28 cellular contexts compared by ENCODE assay signal in the genomic region with DNA sequence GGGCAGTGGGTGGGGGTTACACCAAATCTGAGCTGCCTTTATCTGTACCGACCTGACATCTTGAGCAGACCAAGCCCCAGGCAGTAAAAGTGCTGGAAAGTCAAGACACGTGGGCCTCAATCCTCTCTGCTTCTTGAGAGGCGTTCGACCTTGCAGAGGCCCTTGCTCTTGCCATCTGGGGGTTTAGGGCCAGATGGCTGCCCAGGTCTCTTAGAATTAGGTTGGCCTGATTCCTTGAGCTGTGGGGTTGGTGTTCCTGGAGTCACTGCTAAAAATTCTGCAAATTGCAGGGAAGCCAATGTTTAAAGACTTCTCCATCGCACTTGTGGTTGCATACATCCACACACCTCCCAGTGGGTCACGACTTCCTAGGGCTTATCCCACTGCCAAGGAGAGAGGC.
A peak's percentile ranks its signal among the peaks of the same experiment; 100 is the strongest.
DNase-seq lines count a peak whose midpoint lies in the region; FAIRE-seq and TF ChIP-seq lines count a peak whose summit lies in the region.
"Had no signal": no experiment of that assay in that cellular context is flagged by ENCODE, and none has a peak within 500 bp of the region (broad histone marks: within the 10 kb centered on the region; RNA-seq: fewer than 3 reads in every experiment).

No MANE protein-coding gene starts in this region.

- H3K4me3 ChIP-seq in bronchial epithelial cell (ENCODE audit: low read depth, low read length) (no peak overlapping the region), A673 (ENCODE audit: low read depth, low read length, poor library complexity, severe bottlenecking) (no peak overlapping the region), adrenal gland (no peak overlapping the region)
- H3K4me3 ChIP-seq: A549, BLaER1 had no signal

- BruUV-seq in A673 (replicated peaks; lab: Mats Ljungman, UMichigan), result no TSS peak

- H3K27me3 ChIP-seq in bronchial epithelial cell (ENCODE audit: control insufficient read depth, insufficient read depth, low read length), result no peaks in the 10 kb centered on the region
- no peaks in the 10 kb centered on the region for H3K27me3 ChIP-seq in A673 (replicated peaks; ENCODE audit: insufficient read depth, low read depth, low read length, poor library complexity)
- no peaks in the 10 kb centered on the region for H3K27me3 ChIP-seq in adrenal gland
- H3K27me3 ChIP-seq: BLaER1 had no signal

- POLR2A ChIA-PET in A673 (lab: Charles Lee; ENCODE audit: low non-redundant PET), result no interaction called here

- in situ Hi-C loops in G401 (cut with HindIII; ENCODE audit: low sequenced_read_pairs), result no loop called here

- no peak for TF ChIP-seq CTCF in bronchial epithelial cell (IDR thresholded peaks at IDR 0.05; ENCODE audit: insufficient read depth, low read length, severe bottlenecking)
- TF ChIP-seq CTCF in A673 (conservative IDR thresholded peaks at IDR 0.05; ENCODE audit: low read depth, low read length), result no peak
- TF ChIP-seq CTCF in adrenal gland (IDR thresholded peaks at IDR 0.05), result no peak

- no peaks in the 10 kb centered on the region for H3K4me1 Mint-ChIP-seq in activated T-helper 2 cell treated with anti-CD3 and anti-CD28 coated beads, Interferon-gamma antibody, Interleukin-2, Interleukin-4, amounts not matched to agents 10 μg/mL and 5 μg/mL and 100 μg/mL, durations not matched to agents 14 hours and 24 hours and 36 hours (ENCODE audit: low read depth)
- H3K4me1 Mint-ChIP-seq: CD14-positive monocyte; CD4-positive, alpha-beta memory T cell; CD4-positive, CD25-positive, alpha-beta regulatory T cell; CD8-positive, alpha-beta memory T cell had no signal

- no peaks in the 10 kb centered on the region for H3K36me3 Mint-ChIP-seq in activated T-helper 2 cell treated with anti-CD3 and anti-CD28 coated beads, Interferon-gamma antibody, Interleukin-2, Interleukin-4, amounts not matched to agents 10 μg/mL and 5 μg/mL and 100 μg/mL, durations not matched to agents 14 hours and 24 hours and 36 hours (ENCODE audit: low read depth)
- H3K36me3 Mint-ChIP-seq: CD14-positive monocyte; CD4-positive, alpha-beta memory T cell; CD4-positive, CD25-positive, alpha-beta regulatory T cell; CD8-positive, alpha-beta memory T cell had no signal

- no peak overlapping the region for H3K27ac ChIP-seq in A673 (ENCODE audit: low read depth, low read length, poor library complexity, severe bottlenecking)
- H3K27ac ChIP-seq in adrenal gland, result no peak overlapping the region
- H3K27ac ChIP-seq: 22Rv1, A549, BLaER1 had no signal

- DNase-seq in DMS79 (lab: John Stamatoyannopoulos, UW), result peak; percentile 13
- DNase-seq in G401 (ENCODE audit: low spot score), result peak; percentile 62
- no peak for DNase-seq in bronchial epithelial cell (ENCODE audit: low read depth)
- peak; percentile 15 for DNase-seq in cerebellum (ENCODE audit: low spot score)
- no peak for DNase-seq in activated T-helper 2 cell treated with anti-CD3 and anti-CD28 coated beads, Interferon-gamma antibody, Interleukin-2, Interleukin-4, amounts not matched to agents 10 μg/mL and 5 μg/mL and 100 μg/mL, durations not matched to agents 14 hours and 24 hours and 36 hours (ENCODE audit: low spot score)
- DNase-seq in A673 (ENCODE audit: low spot score), result no peak
- no peak for DNase-seq in adrenal gland
- no peak for DNase-seq in erythroblast (lab: John Stamatoyannopoulos, UW)
- DNase-seq: ACHN; BE2C; C1 segment of cervical spinal cord; CD4-positive, alpha-beta memory T cell; CD4-positive, CD25-positive, alpha-beta regulatory T cell; CD8-positive, alpha-beta memory T cell; COR-L47; DMS 273 treated with DMSO at 0.1 percent for 48 hours; DMS153; DMS53; DND-41; EL; GF-D8 had no signal

- CTCF ChIA-PET in A673 (lab: Charles Lee), result no interaction called here

- 78 to 83% (median 81%) methylated on average over 6 of the region's 6 CpGs for WGBS in adrenal gland, 4 donors

- H3K27me3 Mint-ChIP-seq in activated T-helper 2 cell treated with anti-CD3 and anti-CD28 coated beads, Interferon-gamma antibody, Interleukin-2, Interleukin-4, amounts not matched to agents 10 μg/mL and 5 μg/mL and 100 μg/mL, durations not matched to agents 14 hours and 24 hours and 36 hours (ENCODE audit: low read depth), result no peaks in the 10 kb centered on the region
- H3K27me3 Mint-ChIP-seq: CD4-positive, CD25-positive, alpha-beta regulatory T cell had no signal

- TF ChIP-seq POLR2A in adrenal gland (IDR thresholded peaks at IDR 0.05) (no peak), erythroblast (IDR thresholded peaks at IDR 0.05; ENCODE audit: low read length) (no peak)

- peak; percentile 18 for FAIRE-seq in bronchial epithelial cell (lab: Jason Lieb, UNC)
- FAIRE-seq: A549, G401.6, GM12891, GM19239 had no signal

- H3K36me3 ChIP-seq in bronchial epithelial cell (ENCODE audit: control insufficient read depth, insufficient read depth, low read length) (no peaks in the 10 kb centered on the region), A673 (ENCODE audit: insufficient read depth, low read length, poor library complexity, severe bottlenecking) (no peaks in the 10 kb centered on the region), adrenal gland (replicated peaks in 1 of 2) (no peaks in the 10 kb centered on the region)
- H3K36me3 ChIP-seq: BE2C, BLaER1 had no signal

- no peaks in the 10 kb centered on the region for H3K9me3 Mint-ChIP-seq in activated T-helper 2 cell treated with anti-CD3 and anti-CD28 coated beads, Interferon-gamma antibody, Interleukin-2, Interleukin-4, amounts not matched to agents 10 μg/mL and 5 μg/mL and 100 μg/mL, durations not matched to agents 14 hours and 24 hours and 36 hours

- no peak overlapping the region for H3K27ac Mint-ChIP-seq in activated T-helper 2 cell treated with anti-CD3 and anti-CD28 coated beads, Interferon-gamma antibody, Interleukin-2, Interleukin-4, amounts not matched to agents 10 μg/mL and 5 μg/mL and 100 μg/mL, durations not matched to agents 14 hours and 24 hours and 36 hours
- H3K27ac Mint-ChIP-seq: CD14-positive monocyte; CD4-positive, alpha-beta memory T cell; CD4-positive, CD25-positive, alpha-beta regulatory T cell; CD8-positive, alpha-beta memory T cell had no signal

- H3K4me3 Mint-ChIP-seq in activated T-helper 2 cell treated with anti-CD3 and anti-CD28 coated beads, Interferon-gamma antibody, Interleukin-2, Interleukin-4, amounts not matched to agents 10 μg/mL and 5 μg/mL and 100 μg/mL, durations not matched to agents 14 hours and 24 hours and 36 hours (ENCODE audit: low read depth), result no peak overlapping the region
- H3K4me3 Mint-ChIP-seq: CD14-positive monocyte; CD4-positive, alpha-beta memory T cell; CD4-positive, CD25-positive, alpha-beta regulatory T cell; CD8-positive, alpha-beta memory T cell had no signal

- intact Hi-C loops in activated T-helper 2 cell treated with anti-CD3 and anti-CD28 coated beads, Interferon-gamma antibody, Interleukin-2, Interleukin-4, amounts not matched to agents 10 μg/mL and 5 μg/mL and 100 μg/mL, durations not matched to agents 14 hours and 24 hours and 36 hours (cut with micrococcal nuclease), result no loop called here
- intact Hi-C loops in A673 (cut with micrococcal nuclease; ENCODE audit: unreplicated experiment), result no loop called here
- intact Hi-C loops in adrenal gland (cut with DNase I), result no loop called here

- H3K4me1 ChIP-seq in A673 (ENCODE audit: insufficient read depth, low read length, poor library complexity, severe bottlenecking), result no peaks in the 10 kb centered on the region
- no peaks in the 10 kb centered on the region for H3K4me1 ChIP-seq in adrenal gland (replicated peaks in 1 of 2)
- H3K4me1 ChIP-seq: A549, BE2C, BLaER1 had no signal

- no peaks in the 10 kb centered on the region for H3K9me3 ChIP-seq in A673 (ENCODE audit: low read depth, low read length, poor library complexity, severe bottlenecking)
- H3K9me3 ChIP-seq in adrenal gland (replicated peaks in 1 of 3), result no peaks in the 10 kb centered on the region
- H3K9me3 ChIP-seq: BE2C had no signal

Comparison
In these comparisons a context has a peak if more than half of its experiments do, and no peak if none do; other contexts are left out.
1. DNase-seq: peak in DMS79 (single experiment), G401 (single experiment) and cerebellum (single experiment); none in bronchial epithelial cell (single experiment), activated T-helper 2 cell treated with anti-CD3 and anti-CD28 coated beads, Interferon-gamma antibody, Interleukin-2, Interleukin-4, amounts not matched to agents 10 μg/mL and 5 μg/mL and 100 μg/mL, durations not matched to agents 14 hours and 24 hours and 36 hours (single experiment), A673 (single experiment), adrenal gland (0 of 7) and erythroblast (0 of 2).